Comparison of ENCODE assay signal across 2 cellular contexts in genomic region chr3:98945006-98945626, GRCh38.
A peak's percentile ranks its signal among the peaks of the same experiment; 100 is the strongest.
TF ChIP-seq lines count a peak whose summit lies in the region.

No MANE protein-coding gene starts in this region.

TF ChIP-seq in SK-N-SH, 30 proteins besides CTCF, POLR2A, EP300 and RAD21 (continued from another document and continues in another):
- TF ChIP-seq FOXJ3 (CRISPR knock-in tag; IDR thresholded peaks at IDR 0.05): no peak
- TF ChIP-seq USF2 (IDR thresholded peaks at IDR 0.05; ENCODE audit: borderline replicate concordance, low read depth, low read length): no peak
- TF ChIP-seq SIN3A (IDR thresholded peaks at IDR 0.05; ENCODE audit: borderline replicate concordance, low read depth, low read length): no peak
- no peak; the same call in 1 of the 2 replicates for TF ChIP-seq FOSL2 (IDR thresholded peaks at IDR 0.05; ENCODE audit: borderline replicate concordance, low read depth)
- no peak for TF ChIP-seq YY1 (IDR thresholded peaks at IDR 0.05; ENCODE audit: low read depth)
- peak; percentile 48; the same call in 1 of the 2 replicates for TF ChIP-seq POLR2AphosphoS5 (IDR thresholded peaks at IDR 0.05; ENCODE audit: low read depth, low read length)
- TF ChIP-seq ZBTB33 (IDR thresholded peaks at IDR 0.05; ENCODE audit: borderline replicate concordance, low read depth): no peak
- no peak for TF ChIP-seq USF1 (IDR thresholded peaks at IDR 0.05; ENCODE audit: borderline replicate concordance, low read depth)
- TF ChIP-seq GABPA (IDR thresholded peaks at IDR 0.05; ENCODE audit: low read depth): no peak
- TF ChIP-seq MAX (IDR thresholded peaks at IDR 0.05; ENCODE audit: low read depth): peak; percentile 33; the same call in 1 of the 2 replicates
- TF ChIP-seq SMC3 (IDR thresholded peaks at IDR 0.05; ENCODE audit: low read depth, low read length): no peak
- TF ChIP-seq EZH2phosphoT487 (IDR thresholded peaks at IDR 0.05; ENCODE audit: borderline replicate concordance, low read depth): no peak
- TF ChIP-seq FOXM1 (IDR thresholded peaks at IDR 0.05; ENCODE audit: low read depth): peak; percentile 85; the same call in 1 of the 2 replicates
- TF ChIP-seq MXI1 (IDR thresholded peaks at IDR 0.05; ENCODE audit: low read depth, low read length): no peak
- TF ChIP-seq MEF2A (IDR thresholded peaks at IDR 0.05; ENCODE audit: borderline replicate concordance, low read depth): peak; percentile 21; the same call in 1 of the 2 replicates
- peak; percentile 62; the same call in 1 of the 2 replicates for TF ChIP-seq TCF12 (IDR thresholded peaks at IDR 0.05)
- TF ChIP-seq REST (IDR thresholded peaks at IDR 0.05; ENCODE audit: low read depth, low read length): no peak
- peak; percentile 32; the same call in 1 of the 2 replicates for TF ChIP-seq NFIC (IDR thresholded peaks at IDR 0.05; ENCODE audit: borderline replicate concordance)
- no peak for TF ChIP-seq ELF1 (IDR thresholded peaks at IDR 0.05)
- TF ChIP-seq RCOR1 (IDR thresholded peaks at IDR 0.05; ENCODE audit: low read length): no peak
- no peak for TF ChIP-seq RXRA (IDR thresholded peaks at IDR 0.05; ENCODE audit: borderline replicate concordance, low read depth)
- TF ChIP-seq TEAD4 (IDR thresholded peaks at IDR 0.05; ENCODE audit: borderline replicate concordance, insufficient read depth): peak; percentile 45; the same call in 1 of the 2 replicates
- TF ChIP-seq IRF3 (IDR thresholded peaks at IDR 0.05; ENCODE audit: low read depth, low read length): no peak
- peak; percentile 55 for TF ChIP-seq JUND (IDR thresholded peaks at IDR 0.05)

TF ChIP-seq in endothelial cell of umbilical vein, 7 proteins besides CTCF, POLR2A, EP300 and RAD21 (continued from another document):
- TF ChIP-seq MAX (IDR thresholded peaks at IDR 0.05; ENCODE audit: insufficient read depth, insufficient read length) (no peak), GATA2 (IDR thresholded peaks at IDR 0.05; ENCODE audit: insufficient read depth, insufficient read length, low read depth, low read length) (peak; percentile 83), FOS (IDR thresholded peaks at IDR 0.05; ENCODE audit: borderline replicate concordance, insufficient read depth, low read length) (peak; percentile 45), EZH2 (IDR thresholded peaks at IDR 0.05; ENCODE audit: borderline replicate concordance, low read depth, low read length, severe bottlenecking) (no peak), MYC (IDR thresholded peaks at IDR 0.05; ENCODE audit: low read depth, low read length) (no peak)
